Comparison of ENCODE assay signal across 16 cellular contexts in genomic region chr3:64215559-64215958, GRCh38. TPM values are rescaled to one million over a fixed set of nuclear protein-coding genes. Genes with fewer than 3 reads are reported as not detected.
"Had no signal": no experiment of that assay in that cellular context is flagged by ENCODE, and none has a peak within 500 bp of the region (broad histone marks: within the 10 kb centered on the region; RNA-seq: fewer than 3 reads in every experiment).

No MANE protein-coding gene starts in this region.

- H3K36me3 ChIP-seq: prostate gland, SJCRH30 had no signal

- H3K9me3 ChIP-seq: prostate gland, SJCRH30, testis had no signal

- H3K4me3 ChIP-seq: prostate gland, SJCRH30, testis had no signal

- H3K27ac Mint-ChIP-seq: activated CD8-positive, alpha-beta memory T cell treated with anti-CD3 and anti-CD28 coated beads, Interleukin-2, amount 10 ng/mL, durations not matched to agents 7 days and 5 days; activated naive CD8-positive, alpha-beta T cell; activated T-cell treated with anti-CD3 and anti-CD28 coated beads, Interleukin-2, amount 50 U/mL, for 24 hours; naive thymus-derived CD8-positive, alpha-beta T cell had no signal

- H3K27ac ChIP-seq: SJCRH30 had no signal

- H3K36me3 Mint-ChIP-seq: activated CD8-positive, alpha-beta memory T cell treated with anti-CD3 and anti-CD28 coated beads, Interleukin-2, amount 10 ng/mL, durations not matched to agents 7 days and 5 days; activated naive CD8-positive, alpha-beta T cell; naive thymus-derived CD8-positive, alpha-beta T cell had no signal

- H3K9me3 Mint-ChIP-seq: activated T-cell treated with anti-CD3 and anti-CD28 coated beads, Interleukin-2, amount 50 U/mL, for 24 hours; naive thymus-derived CD8-positive, alpha-beta T cell had no signal

- H3K4me1 Mint-ChIP-seq: activated CD8-positive, alpha-beta memory T cell treated with anti-CD3 and anti-CD28 coated beads, Interleukin-2, amount 10 ng/mL, durations not matched to agents 7 days and 5 days; naive thymus-derived CD8-positive, alpha-beta T cell had no signal

- ATAC-seq: activated CD8-positive, alpha-beta memory T cell treated with anti-CD3 and anti-CD28 coated beads, Interleukin-2, amount 10 ng/mL, durations not matched to agents 7 days and 5 days; naive thymus-derived CD8-positive, alpha-beta T cell; sciatic nerve had no signal

- H3K27me3 ChIP-seq: SJCRH30, testis had no signal

- DNase-seq: activated CD4-positive, alpha-beta T cell treated with anti-CD3 and anti-CD28 coated beads, Interleukin-2, amount 50 U/mL, for 4 hours; activated CD4-positive, CD25-positive, alpha-beta regulatory T cell treated with anti-CD3 and anti-CD28 coated beads, Interleukin-2, amount 50 U/mL, for 72 hours; activated CD8-positive, alpha-beta memory T cell treated with anti-CD3 and anti-CD28 coated beads, Interleukin-2, amount 10 ng/mL, durations not matched to agents 7 days and 5 days; activated effector memory CD4-positive, alpha-beta T cell treated with Interleukin-2 at 50 U/mL for 16 hours; activated T-cell treated with anti-CD3 and anti-CD28 coated beads, Interleukin-2, amount 50 U/mL, for 24 hours; effector CD8-positive, alpha-beta T cell; hippocampal formation; kidney glomerular epithelial cell; naive thymus-derived CD8-positive, alpha-beta T cell; SJCRH30; stimulated activated CD4-positive, alpha-beta T cell treated with anti-CD3 and anti-CD28 coated beads, Interleukin-12 subunit alpha, Interleukin-12 subunit beta, amount 100 ng/mL, for 4 hours; stimulated activated naive CD4-positive, alpha-beta T cell; testis had no signal

- H3K4me1 ChIP-seq: prostate gland, SJCRH30 had no signal

- H3K27me3 Mint-ChIP-seq: activated CD8-positive, alpha-beta memory T cell treated with anti-CD3 and anti-CD28 coated beads, Interleukin-2, amount 10 ng/mL, durations not matched to agents 7 days and 5 days had no signal

- H3K4me3 Mint-ChIP-seq: activated CD8-positive, alpha-beta memory T cell treated with anti-CD3 and anti-CD28 coated beads, Interleukin-2, amount 10 ng/mL, durations not matched to agents 7 days and 5 days; activated naive CD8-positive, alpha-beta T cell; activated T-cell treated with anti-CD3 and anti-CD28 coated beads, Interleukin-2, amount 50 U/mL, for 24 hours; naive thymus-derived CD8-positive, alpha-beta T cell had no signal

RNA-seq across cellular contexts. Expression of gene PRICKLE2, which starts 9.7 kb away (rescaled TPM):
- total RNA-seq: activated CD8-positive, alpha-beta memory T cell treated with anti-CD3 and anti-CD28 coated beads, Interleukin-2, amount 10 ng/mL, durations not matched to agents 7 days and 5 days; naive thymus-derived CD8-positive, alpha-beta T cell had no signal
- polyA plus RNA-seq: naive thymus-derived CD8-positive, alpha-beta T cell had no signal
